ENCODE assay signal across 6 cellular contexts in the genomic region with DNA sequence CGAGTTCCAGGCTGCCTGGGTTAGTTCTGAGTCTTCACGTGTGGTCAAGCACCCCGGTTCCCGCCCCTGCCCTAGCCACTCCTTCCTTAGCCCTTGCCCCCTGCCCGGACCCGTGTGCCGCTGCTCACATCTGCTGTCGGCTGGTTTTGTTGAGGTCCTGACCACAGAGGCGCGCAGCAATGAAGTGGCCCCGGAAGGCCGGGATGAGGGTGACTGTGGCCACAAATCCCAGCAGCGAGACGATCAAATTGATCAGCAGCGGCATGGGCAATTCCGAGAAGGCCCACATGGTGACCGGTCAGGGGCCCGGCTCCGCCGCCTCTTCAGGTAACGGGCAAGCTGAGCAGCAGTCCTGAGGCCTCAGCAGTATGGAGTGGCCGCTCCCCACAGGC. TPM values are rescaled to one million over a fixed set of nuclear protein-coding genes. Genes with fewer than 3 reads are reported as not detected.
DNase-seq lines count a peak whose midpoint lies in the region; ATAC-seq, FAIRE-seq and TF ChIP-seq lines count a peak whose summit lies in the region.

No MANE protein-coding gene starts in this region.

- peak overlapping the region; percentile 96 for H3K4me3 Mint-ChIP-seq in natural killer cell

- H3K27me3 Mint-ChIP-seq in natural killer cell (ENCODE audit: low read depth in 2 of 2), result no peaks in the 10 kb centered on the region

- intact Hi-C loops in natural killer cell (cut with micrococcal nuclease), result loop anchor here (1.0 to 5.0 kb wide), 3 partner anchors 17 to 84 kb away; partner anchors contain the start of genes HMBS, RPS25, TRAPPC4 and VPS11
- intact Hi-C loops in head of caudate nucleus (cut with DNase I), result no loop called here

- H3K36me3 Mint-ChIP-seq in natural killer cell, result peaks cover 6% of the 10 kb centered on the region

- peak overlapping the region; percentile 91 for H3K4me3 ChIP-seq in astrocyte of the cerebellum (ENCODE audit: low read depth, low read length)

- DNase-seq in astrocyte of the cerebellum (ENCODE audit: low read depth) (no peak), natural killer cell (no peak), head of caudate nucleus (no peak), GM19239 (ENCODE audit: insufficient read length, low spot score) (no peak)

- TF ChIP-seq CTCF in astrocyte of the cerebellum (IDR thresholded peaks at IDR 0.05; ENCODE audit: low read depth, low read length, missing control alignments) (no peak), natural killer cell (IDR thresholded peaks at IDR 0.05) (no peak)

- ATAC-seq in GM18861 (IDR thresholded peaks at IDR 0.05; ENCODE audit: unreplicated experiment) (peak; percentile 7), HG03135 (IDR thresholded peaks at IDR 0.05; ENCODE audit: unreplicated experiment) (peak; percentile 26), natural killer cell (peak; percentile 7 to 27 (median 22))

- no peaks in the 10 kb centered on the region for H3K9me3 Mint-ChIP-seq in natural killer cell

- FAIRE-seq in GM19239 (lab: Jason Lieb, UNC), result no peak

- H3K27ac Mint-ChIP-seq in natural killer cell, result peak overlapping the region; percentile 94 to 98

- peaks cover 29 to 33% of the 10 kb centered on the region in 2 donors for H3K4me1 Mint-ChIP-seq in natural killer cell

- in situ Hi-C loops in astrocyte of the cerebellum (cut with HindIII; ENCODE audit: low sequenced_read_pairs), result loop anchor here (5.0 to 25.0 kb wide), 2 partner anchors 84 to 186 kb away; partner anchors contain the start of genes RPS25 and TRAPPC4

RNA-seq across cellular contexts. Expression of gene DPAGT1, which starts 0.3 kb away (rescaled TPM):
- total RNA-seq in natural killer cell, result 10 to 100 TPM; 20.5 to 28.5 (median 24.4) TPM

RNA-seq across cellular contexts. Expression of gene C2CD2L, which starts 5.8 kb away (rescaled TPM):
- total RNA-seq in natural killer cell, result 10 to 100 TPM; 20.3 to 27.7 (median 25.6) TPM

RNA-seq across cellular contexts. Expression of gene HMBS, which starts 16.7 kb away (rescaled TPM):
- total RNA-seq in natural killer cell, result 10 to 100 TPM in 1 of 3 donors, 1 to 10 TPM in 2; 6.1 to 10.1 (median 6.7) TPM

RNA-seq across cellular contexts. Expression of gene HINFP, which starts 20.0 kb away (rescaled TPM):
- 10 to 100 TPM; 30.2 to 38.2 (median 31.5) TPM for total RNA-seq in natural killer cell

RNA-seq across cellular contexts. Expression of gene VPS11, which starts 33.7 kb away (rescaled TPM):
- 100 to 1,000 TPM in 1 of 3 donors, 10 to 100 TPM in 2; 91.4 to 101 (median 91.7) TPM for total RNA-seq in natural killer cell
